Comparison of ENCODE assay signal across 19 cellular contexts in the genomic region with DNA sequence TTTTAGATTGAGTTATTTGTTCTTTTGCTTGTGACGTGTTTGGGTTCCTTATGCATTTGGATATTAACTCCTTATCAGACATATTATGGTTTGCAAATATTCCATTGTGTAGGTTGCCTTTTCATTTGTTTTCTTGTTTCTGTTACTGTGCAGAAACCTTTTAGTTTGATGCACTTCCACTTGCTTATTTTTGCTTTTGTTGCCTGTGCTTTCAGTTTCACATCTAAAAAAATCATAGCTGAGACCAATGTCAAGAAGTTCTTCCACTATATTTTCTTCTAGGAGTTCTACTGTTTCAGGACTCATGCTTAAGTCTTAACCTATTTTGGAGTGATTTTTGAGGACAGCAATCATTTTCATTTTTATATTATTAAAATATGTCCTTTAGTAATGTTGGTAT.
A peak's percentile ranks its signal among the peaks of the same experiment; 100 is the strongest.
DNase-seq lines count a peak whose midpoint lies in the region; ATAC-seq and TF ChIP-seq lines count a peak whose summit lies in the region.
"Had no signal": no experiment of that assay in that cellular context is flagged by ENCODE, and none has a peak within 500 bp of the region (broad histone marks: within the 10 kb centered on the region; RNA-seq: fewer than 3 reads in every experiment).

No MANE protein-coding gene starts in this region.

- no peak for TF ChIP-seq CTCF in thyroid gland (IDR thresholded peaks at IDR 0.05)
- TF ChIP-seq CTCF in breast epithelium (IDR thresholded peaks at IDR 0.05), result no peak

- DNase-seq in thyroid gland (no peak), NCI-H2171 treated with DMSO at 0.1 percent for 48 hours (lab: John Stamatoyannopoulos, UW) (no peak), breast epithelium (ENCODE audit: low spot score in 2 of 2) (no peak), islet precursor cell (no peak)
- DNase-seq: activated CD4-positive, alpha-beta memory T cell treated with anti-CD3 and anti-CD28 coated beads for 36 hours; activated naive CD4-positive, alpha-beta T cell treated with anti-CD3 and anti-CD28 coated beads for 36 hours; activated T-cell treated with anti-CD3 and anti-CD28 coated beads, Interleukin-2, amount 50 U/mL, for 1 hour; endodermal cell; naive B cell; NCI-H1694; Right ventricle myocardium superior; stimulated activated CD4-positive, alpha-beta T cell treated with anti-CD3 and anti-CD28 coated beads, Interleukin-4, amount 100 ng/mL, for 1 hour; substantia nigra; T-helper 1 cell had no signal

- intact Hi-C loops in thyroid gland (cut with DNase I), result no loop called here
- intact Hi-C loops in breast epithelium (cut with DNase I; ENCODE audit: low total_unique reads), result no loop called here

- ATAC-seq in GM18907 (IDR thresholded peaks at IDR 0.05; ENCODE audit: unreplicated experiment) (peak; percentile 55), GM21390 (IDR thresholded peaks at IDR 0.05; ENCODE audit: unreplicated experiment) (peak; percentile 80), HG02840 (IDR thresholded peaks at IDR 0.05; ENCODE audit: low FRiP score, unreplicated experiment) (peak; percentile 65), HG03442 (IDR thresholded peaks at IDR 0.05; ENCODE audit: unreplicated experiment) (peak; percentile 60)

- H3K36me3 ChIP-seq in thyroid gland (peaks cover 0 to under 1% of the 10 kb centered on the region in 2 donors), breast epithelium (no peaks in the 10 kb centered on the region)

- 95 to 96% methylated on average over 1 of the region's 1 CpG for WGBS in thyroid gland, 2 donors

- H3K27me3 ChIP-seq in thyroid gland (no peaks in the 10 kb centered on the region), breast epithelium (no peaks in the 10 kb centered on the region)

- H3K4me1 ChIP-seq in thyroid gland (no peaks in the 10 kb centered on the region), breast epithelium (no peaks in the 10 kb centered on the region)

- H3K9me3 ChIP-seq in thyroid gland, result no peaks in the 10 kb centered on the region
- no peaks in the 10 kb centered on the region for H3K9me3 ChIP-seq in breast epithelium

- H3K4me3 ChIP-seq in thyroid gland (replicated peaks in 1 of 3), result no peak overlapping the region
- H3K4me3 ChIP-seq in breast epithelium, result no peak overlapping the region
- H3K4me3 ChIP-seq: skin epidermis had no signal

- TF ChIP-seq POLR2A in thyroid gland (IDR thresholded peaks at IDR 0.05) (no peak), breast epithelium (IDR thresholded peaks at IDR 0.05) (no peak)

- H3K27ac ChIP-seq in thyroid gland, result no peak overlapping the region
- H3K27ac ChIP-seq in breast epithelium, result no peak overlapping the region
- H3K27ac ChIP-seq: skin epidermis had no signal
